Comparison of ENCODE assay signal across 9 cellular contexts in genomic region chr7:123367508-123368122, GRCh38.
DNase-seq lines count a peak whose midpoint lies in the region; ATAC-seq, FAIRE-seq and TF ChIP-seq lines count a peak whose summit lies in the region.
"Had no signal": no experiment of that assay in that cellular context is flagged by ENCODE, and none has a peak within 500 bp of the region (broad histone marks: within the 10 kb centered on the region; RNA-seq: fewer than 3 reads in every experiment).

No MANE protein-coding gene starts in this region.

- no peak overlapping the region for H3K14ac ChIP-seq in neuronal stem cell (ENCODE audit: low read length)

- H3F3A ChIP-seq in OCI-LY1 (ENCODE audit: insufficient read depth, low read length): no peaks in the 10 kb centered on the region

- no peak overlapping the region for H3K4me3 ChIP-seq in OCI-LY1 (ENCODE audit: low read depth, low read length, poor library complexity, severe bottlenecking)
- no peak overlapping the region for H3K4me3 ChIP-seq in fibroblast of lung (replicated peaks in 1 of 4; ENCODE audit: control extremely low read depth in 1 of 4, insufficient read depth in 1 of 4, low read depth in 3 of 4, low read length in 4 of 4)
- no peak overlapping the region for H3K4me3 ChIP-seq in neuronal stem cell (ENCODE audit: low read length in 2 of 2)

- H3K4me1 ChIP-seq in OCI-LY1 (ENCODE audit: insufficient read depth, low read length, severe bottlenecking) (no peaks in the 10 kb centered on the region), fibroblast of lung (ENCODE audit: control insufficient read depth, extremely low read depth, insufficient read depth, low read length) (no peaks in the 10 kb centered on the region), neuronal stem cell (ENCODE audit: control insufficient read depth in 2 of 2, insufficient read depth in 1 of 2, low read depth in 1 of 2, low read length in 2 of 2) (no peaks in the 10 kb centered on the region)

- no peak overlapping the region for H2BK12ac ChIP-seq in neuronal stem cell (ENCODE audit: low read length)

- H3K9me3 ChIP-seq in OCI-LY1 (ENCODE audit: low read length) (no peaks in the 10 kb centered on the region), fibroblast of lung (ENCODE audit: control insufficient read depth, insufficient read depth, low read depth, low read length) (no peaks in the 10 kb centered on the region), neuronal stem cell (replicated peaks in 1 of 2; ENCODE audit: control insufficient read depth in 2 of 2, insufficient read depth in 1 of 2, low read depth in 1 of 2, low read length in 2 of 2) (peaks cover 0 to 1% of the 10 kb centered on the region in 2 donors)

- no peak overlapping the region for H3K4me2 ChIP-seq in OCI-LY1 (ENCODE audit: low read length)
- no peak overlapping the region for H3K4me2 ChIP-seq in fibroblast of lung (ENCODE audit: extremely low read depth, insufficient read depth, low read length)
- H3K4me2 ChIP-seq in neuronal stem cell (ENCODE audit: insufficient read depth, low read length, poor library complexity, severe bottlenecking): no peak overlapping the region

- H3K9ac ChIP-seq in OCI-LY1 (ENCODE audit: low read length): no peak overlapping the region
- H3K9ac ChIP-seq in fibroblast of lung (ENCODE audit: insufficient read depth, low read length): no peak overlapping the region
- H3K9ac ChIP-seq in neuronal stem cell (ENCODE audit: low read depth, low read length, poor library complexity): no peak overlapping the region

- no peak overlapping the region for H3K23ac ChIP-seq in neuronal stem cell (ENCODE audit: low read depth, low read length, poor library complexity)

- H3K79me2 ChIP-seq in OCI-LY1 (ENCODE audit: insufficient read depth, low read length) (no peaks in the 10 kb centered on the region), fibroblast of lung (ENCODE audit: control insufficient read depth, insufficient read depth, low read length) (no peaks in the 10 kb centered on the region)

- H3K9me2 ChIP-seq in OCI-LY1 (ENCODE audit: low read depth, low read length): no peaks in the 10 kb centered on the region

- H2BK5ac ChIP-seq in neuronal stem cell (ENCODE audit: low read length): no peak overlapping the region

- H4K91ac ChIP-seq in neuronal stem cell (ENCODE audit: low read depth, low read length, poor library complexity): no peak overlapping the region

- peak; percentile 93 for ATAC-seq in GM19035 (IDR thresholded peaks at IDR 0.05; ENCODE audit: unreplicated experiment)
- peak; percentile 93 for ATAC-seq in HG03103 (IDR thresholded peaks at IDR 0.05; ENCODE audit: low read depth, unreplicated experiment)

- H4K20me1 ChIP-seq in OCI-LY1 (ENCODE audit: insufficient read depth, low read length) (no peaks in the 10 kb centered on the region), fibroblast of lung (ENCODE audit: control insufficient read depth, extremely low read depth, insufficient read depth, low read length) (no peaks in the 10 kb centered on the region)

- H3K27me3 ChIP-seq in OCI-LY1 (ENCODE audit: insufficient read depth, low read length) (no peaks in the 10 kb centered on the region), fibroblast of lung (ENCODE audit: control insufficient read depth, insufficient read depth, low read length) (no peaks in the 10 kb centered on the region), neuronal stem cell (ENCODE audit: control insufficient read depth in 3 of 3, insufficient read depth in 3 of 3, low read depth in 1 of 3, low read length in 3 of 3) (no peaks in the 10 kb centered on the region)

- H2BK120ac ChIP-seq in neuronal stem cell (ENCODE audit: low read depth, low read length): no peak overlapping the region

- TF ChIP-seq CTCF in D721Med (IDR thresholded peaks at IDR 0.05; ENCODE audit: insufficient read depth, missing control alignments) (peak; percentile 20), OCI-LY1 (IDR thresholded peaks at IDR 0.05; ENCODE audit: low read length) (peak; percentile 95), fibroblast of lung (conservative IDR thresholded peaks at IDR 0.05 in 1 of 2, IDR thresholded peaks at IDR 0.05 in 1 of 2; ENCODE audit: low read depth in 1 of 2, low read length in 2 of 2) (peak; percentile 39 to 79)

- H3K18ac ChIP-seq in neuronal stem cell (ENCODE audit: low read length): no peak overlapping the region

- H2AFZ ChIP-seq in OCI-LY1 (ENCODE audit: low read length) (no peak overlapping the region), fibroblast of lung (ENCODE audit: low read length) (no peak overlapping the region), neuronal stem cell (ENCODE audit: low read length) (no peak overlapping the region)

- H2BK15ac ChIP-seq in neuronal stem cell (ENCODE audit: low read length): no peak overlapping the region

- FAIRE-seq in D721Med (lab: Jason Lieb, UNC): peak; percentile 21

- WGBS in neuronal stem cell (ENCODE audit: extremely low coverage in 2 of 2, insufficient read length in 2 of 2, insufficient replicate concordance in 1 of 2), 2 donors: no CpG with 5 or more reads among the region's 5 CpGs

- H3K27ac ChIP-seq in OCI-LY1 (ENCODE audit: low read depth, low read length, poor library complexity, severe bottlenecking): no peak overlapping the region
- H3K27ac ChIP-seq in fibroblast of lung (ENCODE audit: insufficient read depth, low read length): no peak overlapping the region
- H3K27ac ChIP-seq in neuronal stem cell (replicated peaks; ENCODE audit: low read length): no peak overlapping the region

- H3K4ac ChIP-seq in neuronal stem cell (ENCODE audit: low read length): no peak overlapping the region

- DNase-seq in D721Med (ENCODE audit: insufficient read length, low spot score): no peak
- DNase-seq in fibroblast of lung (ENCODE audit: low read depth in 2 of 2): peak; percentile 6 to 59
- DNase-seq in smooth muscle cell of the brain vasculature (ENCODE audit: low read depth, low spot score): peak; percentile 15
- DNase-seq in neuronal stem cell (ENCODE audit: low spot score): no peak
- DNase-seq in stimulated activated naive CD4-positive, alpha-beta T cell (lab: John Stamatoyannopoulos, UW): no peak
- DNase-seq: activated B cell treated with CpG ODN at 0.5 μM for 24 hours had no signal

- H3K79me1 ChIP-seq in neuronal stem cell (ENCODE audit: low read depth, low read length): no peaks in the 10 kb centered on the region

- H2AK5ac ChIP-seq in neuronal stem cell (ENCODE audit: low read depth, low read length): no peak overlapping the region

- H3K36me3 ChIP-seq in OCI-LY1 (ENCODE audit: insufficient read depth, low read length) (no peaks in the 10 kb centered on the region), fibroblast of lung (ENCODE audit: control insufficient read depth, insufficient read depth, low read length) (no peaks in the 10 kb centered on the region), neuronal stem cell (replicated peaks in 1 of 2; ENCODE audit: control insufficient read depth in 2 of 2, insufficient read depth in 2 of 2, low read length in 2 of 2) (no peaks in the 10 kb centered on the region)

- H4K8ac ChIP-seq in neuronal stem cell (ENCODE audit: low read depth, low read length): no peak overlapping the region

Comparison
In these comparisons a context has a peak if more than half of its experiments do, and no peak if none do; other contexts are left out.
1. DNase-seq: peak in fibroblast of lung (2 of 2) and smooth muscle cell of the brain vasculature (single experiment); none in D721Med (single experiment), neuronal stem cell (single experiment) and stimulated activated naive CD4-positive, alpha-beta T cell (0 of 6).
2. CTCF ChIP-seq: peak in every context shown above with its lines; median percentile 95 in OCI-LY1; 59 in fibroblast of lung; 20 in D721Med.